8 cellular contexts compared by ENCODE assay signal in the genomic region with DNA sequence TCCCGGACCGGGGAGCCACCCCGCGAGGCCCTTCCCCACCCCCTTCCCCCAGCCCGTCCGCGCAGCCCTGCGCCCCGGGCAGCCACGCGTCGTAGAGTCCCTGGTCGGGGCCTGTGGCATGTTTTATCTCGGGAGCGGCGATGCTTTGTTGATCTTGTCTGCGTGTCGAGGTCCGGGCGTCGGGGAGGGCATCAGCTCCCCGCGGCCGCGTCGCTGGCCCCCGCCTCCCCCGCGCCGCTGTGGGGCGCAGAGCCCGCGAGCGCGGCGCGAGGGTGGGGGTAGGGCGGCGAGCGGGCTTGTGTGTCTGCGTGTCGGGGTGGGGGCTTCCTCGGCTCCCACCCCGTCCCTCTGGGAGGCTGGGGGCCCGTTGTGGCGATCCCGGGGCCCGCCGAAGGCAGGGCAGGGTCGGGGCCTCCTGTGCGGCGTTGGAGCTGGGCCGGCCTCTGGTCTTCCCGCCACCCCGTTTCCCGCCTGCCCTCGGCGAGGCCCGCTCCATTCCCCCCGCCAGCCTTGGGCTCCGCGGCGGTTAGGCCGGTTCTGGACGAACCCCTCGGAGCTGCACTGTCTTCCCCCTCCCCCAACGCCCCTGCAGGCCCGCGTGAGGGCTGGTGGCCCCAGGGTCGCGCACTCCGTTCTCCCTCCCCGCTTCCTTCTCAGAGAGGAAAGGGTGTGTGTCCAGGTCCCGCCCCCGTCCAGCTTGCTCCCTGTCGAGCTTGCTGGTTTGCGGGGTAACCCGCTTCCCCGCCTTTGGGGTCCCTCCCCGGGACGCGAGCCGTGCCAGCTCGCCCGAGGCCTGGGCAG. TPM values are rescaled to one million over a fixed set of nuclear protein-coding genes. Genes with fewer than 3 reads are reported as not detected.
DNase-seq lines count a peak whose midpoint lies in the region; ATAC-seq and TF ChIP-seq lines count a peak whose summit lies in the region.

No MANE protein-coding gene starts in this region.

- peak; percentile 59 for DNase-seq in SIG-M5 treated with dmso at 0.1 percent for 504 hours (lab: John Stamatoyannopoulos, UW; ENCODE audit: unreplicated experiment)
- no peak for DNase-seq in SIG-M5 (lab: John Stamatoyannopoulos, UW)
- peak; percentile 36 for DNase-seq in NOMO-1 treated with dmso at 0.1 percent for 144 hours (lab: John Stamatoyannopoulos, UW; ENCODE audit: unreplicated experiment)
- peak; percentile 60 to 65 for DNase-seq in activated T-cell treated with anti-CD3 and anti-CD28 coated beads, Interleukin-2, amount 50 U/mL, for 72 hours
- no peak for DNase-seq in esophagus squamous epithelium (lab: John Stamatoyannopoulos, UW)
- DNase-seq in substantia nigra (lab: John Stamatoyannopoulos, UW): peak in 45 of 49 donors; percentile 4 to 73 (median 46)

- H3K27ac ChIP-seq in esophagus squamous epithelium (peak overlapping the region; percentile 95 to 97 (median 96)), substantia nigra (ENCODE audit: low read depth, low read length, poor library complexity, severe bottlenecking) (peak overlapping the region; percentile 92)

- TF ChIP-seq CTCF in esophagus squamous epithelium (IDR thresholded peaks at IDR 0.05) (no peak), nephron (IDR thresholded peaks at IDR 0.05; ENCODE audit: unreplicated experiment in 3 of 3) (no peak)

- H3K36me3 Mint-ChIP-seq in activated T-cell treated with anti-CD3 and anti-CD28 coated beads, Interleukin-2, amount 50 U/mL, for 72 hours (ENCODE audit: insufficient read depth in 2 of 2): peaks cover 3 to 5% of the 10 kb centered on the region in 2 donors
- no peaks in the 10 kb centered on the region for H3K36me3 Mint-ChIP-seq in nephron (ENCODE audit: low read depth)

- H3K9me3 Mint-ChIP-seq in activated T-cell treated with anti-CD3 and anti-CD28 coated beads, Interleukin-2, amount 50 U/mL, for 72 hours: no peaks in the 10 kb centered on the region
- H3K9me3 Mint-ChIP-seq in nephron: no peaks in the 10 kb centered on the region

- 0% methylated on average over 7 to 34 of the region's 85 CpGs for WGBS in esophagus squamous epithelium, 2 donors

- H3K36me3 ChIP-seq in esophagus squamous epithelium: no peaks in the 10 kb centered on the region

- H3K4me3 Mint-ChIP-seq in activated T-cell treated with anti-CD3 and anti-CD28 coated beads, Interleukin-2, amount 50 U/mL, for 72 hours: peak overlapping the region; percentile 94 to 98
- H3K4me3 Mint-ChIP-seq in nephron: peak overlapping the region; percentile 93 to 99 (median 98)

- ATAC-seq in HG02885 (IDR thresholded peaks at IDR 0.05; ENCODE audit: poor library complexity, unreplicated experiment): peak; percentile 29
- peak; percentile 22 to 26 for ATAC-seq in activated T-cell treated with anti-CD3 and anti-CD28 coated beads, Interleukin-2, amount 50 U/mL, for 72 hours (replicated peaks in 1 of 2)

- peaks cover 39% of the 10 kb centered on the region for H3K4me1 Mint-ChIP-seq in activated T-cell treated with anti-CD3 and anti-CD28 coated beads, Interleukin-2, amount 50 U/mL, for 72 hours (ENCODE audit: low read depth)
- H3K4me1 Mint-ChIP-seq in nephron: peaks cover 27% of the 10 kb centered on the region

- H3K9me3 ChIP-seq in esophagus squamous epithelium: no peaks in the 10 kb centered on the region

- intact Hi-C loops in esophagus squamous epithelium (cut with DNase I): no loop called here

- no peaks in the 10 kb centered on the region for H3K27me3 ChIP-seq in esophagus squamous epithelium

- TF ChIP-seq POLR2A in esophagus squamous epithelium (IDR thresholded peaks at IDR 0.05): no peak

- H3K27me3 Mint-ChIP-seq in activated T-cell treated with anti-CD3 and anti-CD28 coated beads, Interleukin-2, amount 50 U/mL, for 72 hours (ENCODE audit: low read depth): no peaks in the 10 kb centered on the region
- H3K27me3 Mint-ChIP-seq in nephron (ENCODE audit: low read depth): no peaks in the 10 kb centered on the region

- peak overlapping the region; percentile 85 to 99 (median 93) for H3K4me3 ChIP-seq in esophagus squamous epithelium

- peaks cover 0 to 50% (median 20%) of the 10 kb centered on the region in 3 donors for H3K4me1 ChIP-seq in esophagus squamous epithelium

- peak overlapping the region; percentile 95 for H3K27ac Mint-ChIP-seq in activated T-cell treated with anti-CD3 and anti-CD28 coated beads, Interleukin-2, amount 50 U/mL, for 72 hours
- peak overlapping the region; percentile 88 to 94 (median 90) for H3K27ac Mint-ChIP-seq in nephron

RNA-seq across cellular contexts. Expression of a gene that starts 0.7 kb away (rescaled TPM):
- 100 to 1,000 TPM; 126 to 147 TPM for total RNA-seq in activated T-cell treated with anti-CD3 and anti-CD28 coated beads, Interleukin-2, amount 50 U/mL, for 72 hours
- total RNA-seq in esophagus squamous epithelium: 10 to 100 TPM; 14.3 to 47.9 (median 36.8) TPM

RNA-seq across cellular contexts. Expression of a gene that starts 16.9 kb away (rescaled TPM):
- total RNA-seq in activated T-cell treated with anti-CD3 and anti-CD28 coated beads, Interleukin-2, amount 50 U/mL, for 72 hours: 10 to 100 TPM; 30.0 to 39.5 TPM
- 10 to 100 TPM; 16.3 to 22.0 (median 21.8) TPM for total RNA-seq in esophagus squamous epithelium

Comparison
In these comparisons a context has a peak if more than half of its experiments do, and no peak if none do; other contexts are left out.
1. DNase-seq: peak in SIG-M5 treated with dmso at 0.1 percent for 504 hours (single experiment), NOMO-1 treated with dmso at 0.1 percent for 144 hours (single experiment), activated T-cell treated with anti-CD3 and anti-CD28 coated beads, Interleukin-2, amount 50 U/mL, for 72 hours (2 of 2) and substantia nigra (45 of 49); none in SIG-M5 (single experiment) and esophagus squamous epithelium (single experiment).